ENCODE assay signal across 21 cellular contexts in the genomic region with DNA sequence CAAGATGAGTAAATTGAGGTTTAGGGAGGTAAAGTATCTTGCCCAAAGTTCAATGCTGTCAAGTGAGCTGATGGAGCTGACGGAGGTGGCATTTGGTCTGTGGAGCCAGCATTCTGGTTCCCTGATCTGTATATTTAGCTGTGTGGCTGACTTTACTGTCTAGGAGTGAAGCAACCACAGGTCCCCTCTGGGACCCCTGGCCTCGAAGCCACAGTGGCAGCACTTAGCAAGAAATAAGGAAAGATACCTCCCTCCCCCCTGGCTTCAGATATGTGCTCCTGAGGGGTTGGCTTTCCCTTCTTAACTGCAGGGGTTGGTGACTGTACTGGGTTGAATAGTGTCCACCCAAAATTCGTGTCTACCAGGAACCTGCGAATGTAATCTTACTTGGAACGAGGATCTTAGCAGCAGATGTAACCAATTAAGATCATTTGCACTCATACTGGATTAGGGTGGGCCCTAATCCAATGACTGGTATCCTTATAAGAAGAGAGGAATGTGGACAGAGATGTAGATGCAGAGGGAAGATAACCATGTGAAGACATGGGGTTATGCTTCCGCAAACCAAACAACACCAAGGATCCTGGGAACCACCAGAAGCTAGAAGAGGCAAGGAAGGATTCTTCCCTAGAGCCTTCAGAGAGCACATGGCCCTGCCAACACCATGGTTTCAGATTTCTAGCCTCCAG. TPM values are rescaled to one million over a fixed set of nuclear protein-coding genes. Genes with fewer than 3 reads are reported as not detected.
DNase-seq lines count a peak whose midpoint lies in the region; ATAC-seq and TF ChIP-seq lines count a peak whose summit lies in the region.
"Had no signal": no experiment of that assay in that cellular context is flagged by ENCODE, and none has a peak within 500 bp of the region (broad histone marks: within the 10 kb centered on the region; RNA-seq: fewer than 3 reads in every experiment).

No MANE protein-coding gene starts in this region.

- ATAC-seq in naive thymus-derived CD8-positive, alpha-beta T cell, result no peak
- ATAC-seq in GM21717 (IDR thresholded peaks at IDR 0.05; ENCODE audit: unreplicated experiment), result no peak
- ATAC-seq in esophagus mucosa, result no peak
- ATAC-seq: HCT116; heart left ventricle; stimulated activated memory B cell treated with anti-CD40 and anti-IgM and Interleukin-4, amounts not matched to agents 10 μg/mL and 1 μg/mL and 100 μg/mL, for 72 hours had no signal

- CTCF ChIA-PET in HEK293 (lab: Yijun Ruan, JAX), result interaction anchor here (0.6 to 3.5 kb wide), 8 partner anchors 14 to 76 kb away, joined by 3 to 19 read pairs (median 4); no protein-coding TSS in a partner anchor

- H4K20me1 ChIP-seq in BLaER1 treated with 17β-estradiol and CSF1 and Interleukin-3, amounts not matched to agents 10 nM and 100 nM, result peaks cover 3 to 18% (median 11%) of the 10 kb centered on the region in 11 experiments; a peak in 18 of 22 replicates

- H3K4me2 ChIP-seq in BLaER1 treated with 17β-estradiol and CSF1 and Interleukin-3, amounts not matched to agents 10 nM and 100 nM, result peak overlapping the region; percentile 15 to 90 (median 79); a peak in 21 of 22 replicates

- peak overlapping the region in 9 of 10 donors; percentile 11 to 66 (median 36) for H3K4me3 Mint-ChIP-seq in naive thymus-derived CD8-positive, alpha-beta T cell
- H3K4me3 Mint-ChIP-seq: stimulated activated memory B cell treated with anti-CD40 and anti-IgM and Interleukin-4, amounts not matched to agents 10 μg/mL and 1 μg/mL and 100 μg/mL, for 72 hours had no signal

- peaks cover 0 to 4% (median 0%) of the 10 kb centered on the region in 11 experiments; a peak in 1 of 22 replicates for H3K36me3 ChIP-seq in BLaER1 treated with 17β-estradiol and CSF1 and Interleukin-3, amounts not matched to agents 10 nM and 100 nM
- H3K36me3 ChIP-seq in HEK293 (ENCODE audit: control insufficient read depth in 2 of 2, insufficient read depth in 1 of 2, low read length in 2 of 2), result no peaks in the 10 kb centered on the region
- H3K36me3 ChIP-seq: heart left ventricle, transverse colon had no signal

- peak overlapping the region in 3 of 11 experiments; percentile 6 to 20 (median 10); a peak in 5 of 22 replicates for H3K9ac ChIP-seq in BLaER1 treated with 17β-estradiol and CSF1 and Interleukin-3, amounts not matched to agents 10 nM and 100 nM

- POLR2A ChIA-PET in HEK293 (lab: Yijun Ruan, JAX), result interaction anchor here (0.6 kb wide), 1 partner anchor 732 kb away, joined by 6 read pairs; a partner anchor contains a TSS
- POLR2A ChIA-PET in naive thymus-derived CD8-positive, alpha-beta T cell (lab: Charles Lee), result no interaction called here

- no peak for TF ChIP-seq CTCF in HEK293 (tag by site-specific recombination; IDR thresholded peaks at IDR 0.05)

- peak; percentile 17 for DNase-seq in dedifferentiated amniotic fluid mesenchymal stem cell (ENCODE audit: extremely low spot score)
- no peak for DNase-seq in naive thymus-derived CD8-positive, alpha-beta T cell
- no peak for DNase-seq in nucleus accumbens (lab: John Stamatoyannopoulos, UW)
- no peak for DNase-seq in NCI-H1436 treated with DMSO at 0.1 percent for 48 hours (lab: John Stamatoyannopoulos, UW)
- DNase-seq: activated effector memory CD4-positive, alpha-beta T cell treated with Interleukin-2 at 50 U/mL for 16 hours; DND-41; heart left ventricle; Karpas-422; mammary epithelial cell; NCI-H1417; retina; transverse colon had no signal

- H3K4me1 ChIP-seq in BLaER1 treated with 17β-estradiol and CSF1 and Interleukin-3, amounts not matched to agents 10 nM and 100 nM, result peaks cover 24 to 57% (median 45%) of the 10 kb centered on the region in 10 experiments
- H3K4me1 ChIP-seq in HEK293 (ENCODE audit: control insufficient read depth, insufficient read depth, low read length), result peaks cover 6% of the 10 kb centered on the region

- H3K27me3 Mint-ChIP-seq in naive thymus-derived CD8-positive, alpha-beta T cell, result peaks cover 0 to 4% (median 0%) of the 10 kb centered on the region in 5 donors

- H3K27ac Mint-ChIP-seq in naive thymus-derived CD8-positive, alpha-beta T cell, result peak overlapping the region in 6 of 10 donors; percentile 12 to 70 (median 44)
- H3K27ac Mint-ChIP-seq: stimulated activated memory B cell treated with anti-CD40 and anti-IgM and Interleukin-4, amounts not matched to agents 10 μg/mL and 1 μg/mL and 100 μg/mL, for 72 hours had no signal

- H3K36me3 Mint-ChIP-seq in naive thymus-derived CD8-positive, alpha-beta T cell, result peaks cover 0 to 9% (median 2%) of the 10 kb centered on the region in 3 donors

- 0 out of 20 replicates have a peak overlapping the region, but pooled peaks of 1 of the 10 experiments have one; percentile 11 for H3K4me3 ChIP-seq in BLaER1 treated with 17β-estradiol and CSF1 and Interleukin-3, amounts not matched to agents 10 nM and 100 nM
- H3K4me3 ChIP-seq in HEK293 (ENCODE audit: low read depth, low read length), result no peak overlapping the region
- H3K4me3 ChIP-seq: heart left ventricle, transverse colon had no signal

- peaks cover 0 to 12% (median 8%) of the 10 kb centered on the region in 9 donors for H3K9me3 Mint-ChIP-seq in naive thymus-derived CD8-positive, alpha-beta T cell

- peak overlapping the region in 7 of 11 experiments; percentile 16 to 64 (median 46); a peak in 11 of 22 replicates for H3K27ac ChIP-seq in BLaER1 treated with 17β-estradiol and CSF1 and Interleukin-3, amounts not matched to agents 10 nM and 100 nM
- H3K27ac ChIP-seq in HEK293 (ENCODE audit: extremely low read depth, low read depth, low read length), result no peak overlapping the region
- H3K27ac ChIP-seq: C4-2B, epithelial cell of prostate, heart left ventricle, transverse colon had no signal

- peaks cover 22 to 28% (median 28%) of the 10 kb centered on the region in 4 donors for H3K4me1 Mint-ChIP-seq in naive thymus-derived CD8-positive, alpha-beta T cell

- H3K27me3 ChIP-seq in BLaER1 treated with 17β-estradiol and CSF1 and Interleukin-3, amounts not matched to agents 10 nM and 100 nM, result no peaks in the 10 kb centered on the region
- H3K27me3 ChIP-seq: heart left ventricle, transverse colon had no signal

- H3K9me3 ChIP-seq in BLaER1 treated with 17β-estradiol and CSF1 and Interleukin-3, amounts not matched to agents 10 nM and 100 nM (replicated peaks in 1 of 11), result peaks cover 12 to 27% (median 16%) of the 10 kb centered on the region in 11 experiments
- H3K9me3 ChIP-seq in HEK293 (ENCODE audit: control insufficient read depth, insufficient read depth, low read depth, low read length), result no peaks in the 10 kb centered on the region

TF ChIP-seq in HEK293, 187 proteins besides CTCF, POLR2A, EP300 and RAD21:
- TF ChIP-seq, protein P1, sequence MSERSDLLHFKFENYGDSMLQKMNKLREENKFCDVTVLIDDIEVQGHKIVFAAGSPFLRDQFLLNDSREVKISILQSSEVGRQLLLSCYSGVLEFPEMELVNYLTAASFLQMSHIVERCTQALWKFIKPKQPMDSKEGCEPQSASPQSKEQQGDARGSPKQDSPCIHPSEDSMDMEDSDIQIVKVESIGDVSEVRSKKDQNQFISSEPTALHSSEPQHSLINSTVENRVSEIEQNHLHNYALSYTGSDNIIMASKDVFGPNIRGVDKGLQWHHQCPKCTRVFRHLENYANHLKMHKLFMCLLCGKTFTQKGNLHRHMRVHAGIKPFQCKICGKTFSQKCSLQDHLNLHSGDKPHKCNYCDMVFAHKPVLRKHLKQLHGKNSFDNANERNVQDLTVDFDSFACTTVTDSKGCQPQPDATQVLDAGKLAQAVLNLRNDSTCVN (tag by site-specific recombination; optimal IDR thresholded peaks at IDR 0.05), result peak; percentile 10
- TF ChIP-seq OVOL3 (tag by site-specific recombination; IDR thresholded peaks at IDR 0.05), result no peak
- no peak for TF ChIP-seq YY2 (tag by site-specific recombination; IDR thresholded peaks at IDR 0.05)
- no peak for TF ChIP-seq ZNF426 (tag by site-specific recombination; IDR thresholded peaks at IDR 0.05)
- no peak for TF ChIP-seq ZNF266 (tag by site-specific recombination; IDR thresholded peaks at IDR 0.05; ENCODE audit: low read depth)

RNA-seq across cellular contexts. Expression of a gene that starts 2.0 kb away (rescaled TPM):
- 10 to 100 TPM; 11.7 to 12.6 TPM for total RNA-seq in naive thymus-derived CD8-positive, alpha-beta T cell
- polyA plus RNA-seq in naive thymus-derived CD8-positive, alpha-beta T cell, result 1 to 10 TPM; 1.2 to 2.3 (median 2.2) TPM
- 19.2 TPM for total RNA-seq in esophagus mucosa

RNA-seq across cellular contexts. Expression of a gene that starts 42.2 kb away (rescaled TPM):
- total RNA-seq in naive thymus-derived CD8-positive, alpha-beta T cell, result not detected
- not detected for polyA plus RNA-seq in naive thymus-derived CD8-positive, alpha-beta T cell
- 4.9 TPM for total RNA-seq in esophagus mucosa
- total RNA-seq: T-helper 1 cell treated with Interleukin-12 subunit alpha and Interleukin-12 subunit beta and Interleukin-4 antibody, amounts not matched to agents 30 ng/mL and 1 ng/mL, for 36 hours had no signal
- polyA plus RNA-seq: mammary epithelial cell had no signal

RNA-seq across cellular contexts. Expression of a gene that starts 57.3 kb away (rescaled TPM):
- total RNA-seq in naive thymus-derived CD8-positive, alpha-beta T cell, result 10 to 100 TPM; 35.7 to 36.5 TPM
- polyA plus RNA-seq in naive thymus-derived CD8-positive, alpha-beta T cell, result 1 to 10 TPM; 2.0 to 5.2 (median 2.6) TPM
- total RNA-seq in esophagus mucosa, result 3.9 TPM
